Comparison of ENCODE assay signal across 22 cellular contexts in the genomic region with DNA sequence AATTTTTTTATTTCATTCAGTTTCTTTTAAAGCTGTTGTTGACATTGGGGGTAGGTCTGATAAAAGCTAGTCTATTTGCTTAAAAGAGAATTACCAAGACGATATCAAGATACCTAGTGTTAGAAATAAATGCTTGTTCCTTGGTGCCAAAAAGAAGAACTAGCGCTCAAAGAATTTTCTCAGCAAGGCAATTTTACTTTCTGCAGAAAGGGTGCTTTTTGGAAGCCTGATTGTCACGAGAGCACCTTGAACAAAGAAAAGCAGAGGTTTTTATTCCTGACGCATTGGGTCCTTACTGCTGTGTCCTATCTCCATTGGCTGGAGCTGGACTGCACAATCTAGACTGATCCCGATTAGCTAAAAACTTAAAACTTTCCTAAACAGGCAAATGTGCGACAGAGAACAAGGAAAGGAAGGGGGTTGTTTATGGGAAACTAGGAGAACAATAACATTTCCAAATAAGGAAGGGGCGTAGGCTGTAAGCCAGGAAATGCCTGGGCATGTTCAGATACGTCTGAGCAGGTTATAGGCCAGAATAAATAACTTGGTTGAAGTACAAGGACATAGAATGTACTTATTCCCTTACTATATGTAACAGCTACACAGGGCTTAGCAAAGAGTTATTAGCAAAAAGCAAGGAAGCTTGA. TPM values are rescaled to one million over a fixed set of nuclear protein-coding genes. Genes with fewer than 3 reads are reported as not detected.
A peak's percentile ranks its signal among the peaks of the same experiment; 100 is the strongest.
DNase-seq lines count a peak whose midpoint lies in the region; ATAC-seq and TF ChIP-seq lines count a peak whose summit lies in the region.
"Had no signal": no experiment of that assay in that cellular context is flagged by ENCODE, and none has a peak within 500 bp of the region (broad histone marks: within the 10 kb centered on the region; RNA-seq: fewer than 3 reads in every experiment).

No MANE protein-coding gene starts in this region.

- no peak overlapping the region for H2BK120ac ChIP-seq in H9 (ENCODE audit: low read depth, low read length, poor library complexity, severe bottlenecking)
- H2BK120ac ChIP-seq in mesendoderm (ENCODE audit: low read depth, low read length) = no peak overlapping the region

- H3K18ac ChIP-seq in H9 (ENCODE audit: insufficient read length, low read depth, low read length) (no peak overlapping the region), mesendoderm (ENCODE audit: low read length) (no peak overlapping the region)

- no peaks in the 10 kb centered on the region for H3K79me1 ChIP-seq in H9 (ENCODE audit: insufficient read depth, low read depth, low read length, poor library complexity, severe bottlenecking)
- H3K79me1 ChIP-seq in mesendoderm (ENCODE audit: low read length) = no peaks in the 10 kb centered on the region

- H3K36me3 ChIP-seq in mammary epithelial cell (ENCODE audit: insufficient read depth, low read length) (no peaks in the 10 kb centered on the region), mesendoderm (ENCODE audit: control insufficient read depth, insufficient read depth, low read length) (no peaks in the 10 kb centered on the region), esophagus squamous epithelium (no peaks in the 10 kb centered on the region), gastrocnemius medialis (no peaks in the 10 kb centered on the region)
- H3K36me3 ChIP-seq: Peyer's patch, SJCRH30 had no signal

- no peak overlapping the region for H3T11ph ChIP-seq in H9 (ENCODE audit: low read length)

- TF ChIP-seq CTCF in H9 (conservative IDR thresholded peaks at IDR 0.05) (no peak), HFF-Myc (IDR thresholded peaks at IDR 0.05; ENCODE audit: low read depth, low read length, missing control alignments) (no peak), mammary epithelial cell (conservative IDR thresholded peaks at IDR 0.05 in 1 of 2, IDR thresholded peaks at IDR 0.05 in 1 of 2; ENCODE audit: extremely low read depth in 1 of 2, insufficient read depth in 1 of 2, low read depth in 1 of 2, low read length in 2 of 2) (no peak), esophagus squamous epithelium (IDR thresholded peaks at IDR 0.05) (no peak), gastrocnemius medialis (IDR thresholded peaks at IDR 0.05 in 4 of 5, conservative IDR thresholded peaks at IDR 0.05 in 1 of 5) (no peak)

- CTCF ChIA-PET in mammary epithelial cell (lab: Charles Lee; ENCODE audit: low non-redundant PET) = no interaction called here

- intact Hi-C loops in mammary epithelial cell (cut with micrococcal nuclease) = no loop called here
- intact Hi-C loops in esophagus squamous epithelium (cut with DNase I) = no loop called here
- intact Hi-C loops in gastrocnemius medialis (cut with DNase I; ENCODE audit: low total_unique reads) = no loop called here

- H3K23ac ChIP-seq in H9 (ENCODE audit: insufficient read length, low read depth, low read length) = no peak overlapping the region
- H3K23ac ChIP-seq in mesendoderm (ENCODE audit: low read length) = no peak overlapping the region

- H4K8ac ChIP-seq in H9 (replicated peaks; ENCODE audit: insufficient read length, low read depth, low read length) (no peak overlapping the region), mesendoderm (ENCODE audit: low read depth, low read length) (no peak overlapping the region)

- H3K4me2 ChIP-seq in H9 (ENCODE audit: insufficient read depth, insufficient read length, low read length) = no peak overlapping the region
- H3K4me2 ChIP-seq in mammary epithelial cell (ENCODE audit: insufficient read depth, low read depth, low read length) = no peak overlapping the region
- no peak overlapping the region for H3K4me2 ChIP-seq in mesendoderm (ENCODE audit: low read length)
- H3K4me2 ChIP-seq: A549 had no signal

- H2BK15ac ChIP-seq in H9 (ENCODE audit: low read depth, low read length) (no peak overlapping the region), mesendoderm (replicated peaks; ENCODE audit: low read depth) (no peak overlapping the region)

- no peak overlapping the region for H3K4me3 ChIP-seq in HFF-Myc (replicated peaks; ENCODE audit: low read depth, low read length)
- H3K4me3 ChIP-seq in mammary epithelial cell (replicated peaks in 1 of 3; ENCODE audit: insufficient read depth in 1 of 3, low read depth in 2 of 3, low read length in 3 of 3) = no peak overlapping the region
- no peak overlapping the region for H3K4me3 ChIP-seq in mesendoderm (ENCODE audit: low read length)
- H3K4me3 ChIP-seq in esophagus squamous epithelium = no peak overlapping the region
- H3K4me3 ChIP-seq in gastrocnemius medialis = no peak overlapping the region
- H3K4me3 ChIP-seq: A549, Peyer's patch, SJCRH30 had no signal

- no peaks in the 10 kb centered on the region for H3K23me2 ChIP-seq in H9 (ENCODE audit: insufficient read length, low read depth, low read length, poor library complexity, severe bottlenecking)

- no peak overlapping the region for H4K91ac ChIP-seq in H9 (ENCODE audit: insufficient read length, low read depth, low read length)

- dilution Hi-C loops in mammary epithelial cell (cut with HindIII; ENCODE audit: low sequenced_read_pairs) = no loop called here

- DNase-seq in H9 = peak; percentile 30
- DNase-seq in HFF-Myc (ENCODE audit: extremely low read depth, low read depth) = peak; percentile 14
- DNase-seq in mammary epithelial cell = peak; percentile 30
- DNase-seq in mesendoderm = peak; percentile 2
- no peak for DNase-seq in esophagus squamous epithelium (lab: John Stamatoyannopoulos, UW)
- DNase-seq in gastrocnemius medialis = no peak
- DNase-seq in anterior cingulate cortex (lab: John Stamatoyannopoulos, UW) = no peak
- DNase-seq: EL, GF-D8, NCI-H1092, NCI-H1436, NCI-H187 treated with DMSO at 0.1 percent for 48 hours, NCI-H2107, NCI-H446, NCI-H526, Peyer's patch, SJCRH30, T-cell had no signal

- no peak overlapping the region for H3K4me3 Mint-ChIP-seq in H9
- H3K4me3 Mint-ChIP-seq: B cell, CD14-positive monocyte, T-cell had no signal

- WGBS in H9 (ENCODE audit: extremely low coverage, insufficient read length, low lambda C conversion rate) = no CpG with 5 or more reads among the region's 8 CpGs
- WGBS in mammary epithelial cell (ENCODE audit: low coverage, missing lambda C conversion rate) = 82% methylated on average over 6 of the region's 8 CpGs
- no CpG with 5 or more reads among the region's 8 CpGs for WGBS in mesendoderm (ENCODE audit: extremely low coverage, insufficient coverage, low lambda C conversion rate)
- 73 to 77% methylated on average over 8 of the region's 8 CpGs for WGBS in esophagus squamous epithelium, 2 donors

- H3K4me1 Mint-ChIP-seq in H9 = 0 out of 4 replicates have a peak, but pooled peaks cover 0 to 3% of the 10 kb centered on the region in 2 experiments
- H3K4me1 Mint-ChIP-seq: B cell, CD14-positive monocyte, T-cell had no signal

- no peak overlapping the region for H3K14ac ChIP-seq in H9 (ENCODE audit: insufficient read depth, low read length)

- no peak overlapping the region for H3K27ac Mint-ChIP-seq in H9
- H3K27ac Mint-ChIP-seq: B cell, CD14-positive monocyte, T-cell had no signal

- H3K4me1 ChIP-seq in H9 (ENCODE audit: insufficient read depth, low read length) = no peaks in the 10 kb centered on the region; the same call in 1 of the 2 replicates
- no peaks in the 10 kb centered on the region for H3K4me1 ChIP-seq in mammary epithelial cell (ENCODE audit: insufficient read depth, low read length)
- no peaks in the 10 kb centered on the region for H3K4me1 ChIP-seq in mesendoderm (ENCODE audit: control insufficient read depth, low read depth, low read length)
- H3K4me1 ChIP-seq in esophagus squamous epithelium = no peaks in the 10 kb centered on the region
- H3K4me1 ChIP-seq in gastrocnemius medialis = no peaks in the 10 kb centered on the region
- H3K4me1 ChIP-seq: A549, Peyer's patch, SJCRH30 had no signal

- H2BK20ac ChIP-seq in H9 (ENCODE audit: low read depth, low read length, poor library complexity, severe bottlenecking) = no peak overlapping the region

- no peak for ATAC-seq in gastrocnemius medialis
- ATAC-seq: A549, T-cell had no signal

- H3K56ac ChIP-seq in H9 (ENCODE audit: insufficient read length, low read depth, low read length) (no peak overlapping the region), mesendoderm (ENCODE audit: low read length) (no peak overlapping the region)

- peaks cover 5% of the 10 kb centered on the region for H3K9me3 ChIP-seq in H9 (ENCODE audit: control insufficient read depth, low read depth, low read length)
- H3K9me3 ChIP-seq in mammary epithelial cell (replicated peaks; ENCODE audit: insufficient read depth, low read length) = peaks cover 22% of the 10 kb centered on the region
- peaks cover 0 to 34% (median 27%) of the 10 kb centered on the region in 3 donors for H3K9me3 ChIP-seq in esophagus squamous epithelium
- H3K9me3 ChIP-seq in gastrocnemius medialis = peaks cover 0 to 5% (median 0%) of the 10 kb centered on the region in 3 donors

- H2BK12ac ChIP-seq in H9 (ENCODE audit: insufficient read length, low read depth, low read length) = no peak overlapping the region

- H3K79me2 ChIP-seq in H9 (ENCODE audit: insufficient read depth, low read length) (no peaks in the 10 kb centered on the region), mammary epithelial cell (ENCODE audit: insufficient read depth, low read length) (no peaks in the 10 kb centered on the region), mesendoderm (ENCODE audit: control insufficient read depth, insufficient read depth, low read length) (no peaks in the 10 kb centered on the region)

- H4K20me1 ChIP-seq in H9 (ENCODE audit: control insufficient read depth, insufficient read depth, insufficient read length) (no peaks in the 10 kb centered on the region), mammary epithelial cell (ENCODE audit: insufficient read depth, low read length) (no peaks in the 10 kb centered on the region)

- no TSS peak for BruUV-seq in mammary epithelial cell (replicated peaks; lab: Mats Ljungman, UMichigan)

- H2AFZ ChIP-seq in H9 (ENCODE audit: low read length) (no peak overlapping the region), mammary epithelial cell (ENCODE audit: low read depth, low read length) (no peak overlapping the region)

- H4K5ac ChIP-seq in H9 (ENCODE audit: insufficient read length, low read depth, low read length) = no peak overlapping the region
- H4K5ac ChIP-seq in mesendoderm (ENCODE audit: low read length) = no peak overlapping the region

- in situ Hi-C loops in mammary epithelial cell (cut with MboI; ENCODE audit: low sequenced_read_pairs in 2 of 2) = no loop called here
- in situ Hi-C loops in gastrocnemius medialis (cut with MboI; ENCODE audit: low sequenced_read_pairs in 4 of 4) = no loop called here

- H3K27ac ChIP-seq in H9 (ENCODE audit: insufficient read length, low read depth, low read length) (no peak overlapping the region), mammary epithelial cell (ENCODE audit: insufficient read depth, low read depth, low read length) (no peak overlapping the region), mesendoderm (ENCODE audit: low read depth, low read length) (no peak overlapping the region), esophagus squamous epithelium (no peak overlapping the region), gastrocnemius medialis (no peak overlapping the region)
- H3K27ac ChIP-seq: A549, Peyer's patch, SJCRH30 had no signal

- peaks cover 19 to 50% (median 33%) of the 10 kb centered on the region in 3 experiments for H3K36me3 Mint-ChIP-seq in H9 (ENCODE audit: insufficient read depth in 1 of 3, low read depth in 3 of 3)
- H3K36me3 Mint-ChIP-seq: CD14-positive monocyte had no signal

- H3K9ac ChIP-seq in H9 (ENCODE audit: extremely low read depth, insufficient read length, low read length) = no peak overlapping the region
- no peak overlapping the region for H3K9ac ChIP-seq in mammary epithelial cell (ENCODE audit: insufficient read depth, low read length)
- H3K9ac ChIP-seq in mesendoderm (ENCODE audit: low read length) = no peak overlapping the region

- H3K27me3 Mint-ChIP-seq in H9 (ENCODE audit: low read depth) = no peaks in the 10 kb centered on the region
- H3K27me3 Mint-ChIP-seq: B cell had no signal

- TF ChIP-seq POLR2A in esophagus squamous epithelium (IDR thresholded peaks at IDR 0.05) (no peak), gastrocnemius medialis (IDR thresholded peaks at IDR 0.05) (no peak)

- H3K4ac ChIP-seq in H9 (ENCODE audit: low read depth, low read length) (no peak overlapping the region), mesendoderm (ENCODE audit: low read depth, low read length) (no peak overlapping the region)

- H3K27me3 ChIP-seq in H9 (ENCODE audit: insufficient read depth, low read length) = no peaks in the 10 kb centered on the region
- no peaks in the 10 kb centered on the region for H3K27me3 ChIP-seq in mammary epithelial cell (ENCODE audit: insufficient read depth, low read length)
- H3K27me3 ChIP-seq in mesendoderm (ENCODE audit: insufficient read depth, low read length, poor library complexity) = no peaks in the 10 kb centered on the region
- H3K27me3 ChIP-seq in esophagus squamous epithelium = no peaks in the 10 kb centered on the region
- H3K27me3 ChIP-seq in gastrocnemius medialis = no peaks in the 10 kb centered on the region
- H3K27me3 ChIP-seq: Peyer's patch, SJCRH30 had no signal

- H3K9me3 Mint-ChIP-seq in H9 = peaks cover 42 to 43% of the 10 kb centered on the region in 2 experiments

- H2AK5ac ChIP-seq in H9 (ENCODE audit: insufficient read length, low read length) (no peak overlapping the region), mesendoderm (ENCODE audit: low read length) (no peak overlapping the region)

- H2BK5ac ChIP-seq in H9 (ENCODE audit: insufficient read length, low read length) = no peak overlapping the region
- H2BK5ac ChIP-seq in mesendoderm (ENCODE audit: low read length) = no peak overlapping the region

RNA-seq across cellular contexts. Expression of gene STPG2, which starts 50.3 kb away (rescaled TPM):
- total RNA-seq in H9 (2021) = 0.11 and 0.20 TPM in 2 replicates
- under 1 TPM; 0.17 to 0.28 TPM for total RNA-seq in mammary epithelial cell
- 0.03 TPM for polyA plus RNA-seq in mammary epithelial cell
- not detected for polyA minus RNA-seq in mammary epithelial cell
- 0.01 TPM for polyA plus RNA-seq in mesendoderm (2013, experiment 1 of 2)
- 0.01 TPM for polyA plus RNA-seq in mesendoderm (2013, experiment 2 of 2)
- total RNA-seq in esophagus squamous epithelium = under 1 TPM in 1 of 4 donors, not detected in 3; 0.31 TPM
- under 1 TPM in 1 of 4 donors, not detected in 3; 0.42 TPM for total RNA-seq in gastrocnemius medialis
- total RNA-seq: OCI-LY7, Peyer's patch, SJCRH30 had no signal
- polyA plus RNA-seq: CD14-positive monocyte had no signal

Comparison
In these comparisons a context has a peak if more than half of its experiments do, and no peak if none do; other contexts are left out.
1. DNase-seq: peak in H9 (single experiment), HFF-Myc (single experiment), mammary epithelial cell (single experiment) and mesendoderm (single experiment); none in esophagus squamous epithelium (single experiment), gastrocnemius medialis (0 of 2) and anterior cingulate cortex (0 of 58).